In the genomic region with DNA sequence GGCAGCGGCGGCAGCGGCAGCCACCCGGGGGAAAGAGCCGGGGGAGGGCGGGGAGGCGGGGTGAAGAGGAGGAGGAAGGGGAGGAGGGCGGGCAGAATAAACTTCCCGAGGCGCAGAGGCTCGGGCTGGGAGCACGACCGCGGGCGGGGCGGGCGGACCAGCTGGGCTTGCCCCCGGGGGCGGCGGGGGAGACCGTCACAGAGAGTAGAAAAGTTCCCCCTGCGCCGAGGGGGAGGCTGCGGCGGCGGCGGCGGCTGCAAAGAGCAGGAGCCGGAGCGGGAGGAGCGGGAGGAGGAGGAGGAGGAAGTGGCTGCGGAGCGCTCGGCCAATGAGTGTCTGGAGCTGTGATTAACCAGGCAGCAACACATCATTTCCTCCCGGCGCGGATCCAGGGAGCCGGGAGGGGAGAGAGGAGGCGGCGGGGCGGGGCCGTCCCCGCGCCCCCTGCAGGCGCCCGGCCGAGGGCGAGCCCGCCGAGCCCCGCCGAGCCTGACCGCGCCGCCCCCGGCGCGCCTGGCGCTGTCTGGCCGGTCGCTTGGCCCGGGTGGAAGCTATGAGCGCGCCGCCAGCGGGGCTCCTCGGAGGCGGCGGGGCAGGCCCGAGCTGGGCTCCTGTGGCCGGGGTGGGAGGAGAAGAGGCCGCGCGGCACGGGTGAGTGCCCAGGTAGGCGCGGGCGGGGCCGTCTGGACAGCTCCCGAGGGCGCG, we compare ENCODE assay signal across 8 cellular contexts. TPM values are rescaled to one million over a fixed set of nuclear protein-coding genes. Genes with fewer than 3 reads are reported as not detected.
DNase-seq lines count a peak whose midpoint lies in the region; ATAC-seq and TF ChIP-seq lines count a peak whose summit lies in the region.

TSS of gene ACVR1 (minus strand) at position 265 of the 705 bp plus-strand sequence. CDS start 76,837 bp downstream, outside the sequence.

- peak within 1 kb of the TSS; percentile 38 for H3K9ac ChIP-seq in rectal smooth muscle tissue (ENCODE audit: low read length)

- TF ChIP-seq CTCF in hepatocyte (IDR thresholded peaks at IDR 0.05; ENCODE audit: poor library complexity): no peak
- no peak for TF ChIP-seq CTCF in vagina (IDR thresholded peaks at IDR 0.05)

- H3K27me3 ChIP-seq in hepatocyte: no peaks in the 10 kb centered on the region
- H3K27me3 ChIP-seq in rectal smooth muscle tissue (ENCODE audit: control insufficient read depth, insufficient read depth, low read length): no peaks in the 10 kb centered on the region
- H3K27me3 ChIP-seq in vagina: no peaks in the 10 kb centered on the region

- H4K20me1 ChIP-seq in hepatocyte (ENCODE audit: insufficient read depth, poor library complexity, severe bottlenecking): peaks cover 22% of the 10 kb centered on the region

- intact Hi-C loops in vagina (cut with DNase I): loop anchor here (5.0 kb wide), 1 partner anchor 84 kb away; no protein-coding TSS in a partner anchor

- 1% methylated on average over 16 of the region's 82 CpGs for WGBS in hepatocyte (ENCODE audit: low lambda C conversion rate, missing lambda C conversion rate)

- peak in 1 of 2 donors; percentile 73 for TF ChIP-seq POLR2A in vagina (IDR thresholded peaks at IDR 0.05)

- H3K4me3 ChIP-seq in hepatocyte (peak within 1 kb of the TSS; percentile 75), rectal smooth muscle tissue (ENCODE audit: low read length) (peak within 1 kb of the TSS; percentile 84), vagina (peak within 1 kb of the TSS; percentile 69 to 80)

- no peaks in the 10 kb centered on the region for H3K36me3 ChIP-seq in hepatocyte (replicated peaks; ENCODE audit: insufficient read depth, low read depth)
- no peaks in the 10 kb centered on the region for H3K36me3 ChIP-seq in rectal smooth muscle tissue (ENCODE audit: control insufficient read depth, insufficient read depth, low read length)
- no peaks in the 10 kb centered on the region for H3K36me3 ChIP-seq in vagina

- peak within 1 kb of the TSS; percentile 60 for H2AFZ ChIP-seq in hepatocyte

- H3K9me2 ChIP-seq in hepatocyte (replicated peaks; ENCODE audit: insufficient read depth): no peaks in the 10 kb centered on the region

- peak within 1 kb of the TSS; percentile 98 for H3K27ac ChIP-seq in hepatocyte
- peak within 1 kb of the TSS; percentile 88 for H3K27ac ChIP-seq in rectal smooth muscle tissue (ENCODE audit: low read depth, low read length)
- peak within 1 kb of the TSS; percentile 95 for H3K27ac ChIP-seq in vagina

- H3K4me2 ChIP-seq in hepatocyte: peak within 1 kb of the TSS; percentile 84

- DNase-seq in NCI-H2029 (lab: John Stamatoyannopoulos, UW) (peak; percentile 94), T1000 (lab: John Stamatoyannopoulos, UW) (peak; percentile 88), astrocyte of the hippocampus (ENCODE audit: low read depth, low spot score) (peak; percentile 99), hepatocyte (ENCODE audit: low spot score) (peak; percentile 98), vagina (ENCODE audit: extremely low spot score in 2 of 2) (peak in 1 of 2 donors; percentile 97)

- peaks cover 37% of the 10 kb centered on the region for H3K79me2 ChIP-seq in hepatocyte

- H3K4me1 ChIP-seq in hepatocyte (ENCODE audit: insufficient read depth): peaks cover 18% of the 10 kb centered on the region
- H3K4me1 ChIP-seq in rectal smooth muscle tissue (ENCODE audit: control insufficient read depth, insufficient read depth, low read length): peaks cover 8% of the 10 kb centered on the region
- H3K4me1 ChIP-seq in vagina: peaks cover 56% of the 10 kb centered on the region

- peak; percentile 80 for ATAC-seq in GM18499 (IDR thresholded peaks at IDR 0.05; ENCODE audit: insufficient read depth, unreplicated experiment)
- ATAC-seq in HG02943 (IDR thresholded peaks at IDR 0.05; ENCODE audit: low read depth, unreplicated experiment): peak; percentile 78

- no peaks in the 10 kb centered on the region for H3K9me3 ChIP-seq in hepatocyte (ENCODE audit: low read depth)
- no peaks in the 10 kb centered on the region for H3K9me3 ChIP-seq in vagina

RNA-seq across cellular contexts. Expression of gene ACVR1, which starts in this region (rescaled TPM):
- total RNA-seq in hepatocyte: 19.1 and 19.6 TPM in 2 replicates
- 16.9 and 20.1 TPM in 2 replicates for polyA plus RNA-seq in hepatocyte
- 25.8 TPM for total RNA-seq in vagina
